ENCODE assay signal across 8 cellular contexts in genomic region chr20:29497261-29497671, GRCh38.
DNase-seq lines count a peak whose midpoint lies in the region; ATAC-seq, FAIRE-seq and TF ChIP-seq lines count a peak whose summit lies in the region.

No MANE protein-coding gene starts in this region.

- H3K4me1 ChIP-seq in kidney (ENCODE audit: control insufficient read depth in 1 of 2, insufficient read depth in 1 of 2, low read depth in 1 of 2, low read length in 2 of 2): no peaks in the 10 kb centered on the region

- H3K36me3 Mint-ChIP-seq in progenitor cell of endocrine pancreas (ENCODE audit: insufficient read depth): peaks cover 1% of the 10 kb centered on the region

- intact Hi-C loops in kidney (cut with DNase I): no loop called here

- TF ChIP-seq CTCF in C4-2B (conservative IDR thresholded peaks at IDR 0.05): no peak
- no peak for TF ChIP-seq CTCF in kidney (IDR thresholded peaks at IDR 0.05; ENCODE audit: borderline replicate concordance, extremely low read depth, insufficient read depth)
- no peak for TF ChIP-seq CTCF in progenitor cell of endocrine pancreas (IDR thresholded peaks at IDR 0.05; ENCODE audit: unreplicated experiment)

- H3K36me3 ChIP-seq in kidney (ENCODE audit: control insufficient read depth in 1 of 2, insufficient read depth in 2 of 2, low read length in 2 of 2): no peaks in the 10 kb centered on the region

- peaks cover 26% of the 10 kb centered on the region for H3K9me3 Mint-ChIP-seq in progenitor cell of endocrine pancreas (ENCODE audit: low read depth)

- ATAC-seq in HG03469 (IDR thresholded peaks at IDR 0.05; ENCODE audit: unreplicated experiment): peak; percentile 78
- no peak for ATAC-seq in GM18870 (IDR thresholded peaks at IDR 0.05; ENCODE audit: unreplicated experiment)
- ATAC-seq in GM21447 (IDR thresholded peaks at IDR 0.05; ENCODE audit: unreplicated experiment): no peak

- no peak overlapping the region for H3K27ac Mint-ChIP-seq in progenitor cell of endocrine pancreas

- FAIRE-seq in kidney (lab: Jason Lieb, UNC) (no peak), GM12892 (lab: Jason Lieb, UNC) (no peak)

- TF ChIP-seq POLR2A in GM12892 (IDR thresholded peaks at IDR 0.05; ENCODE audit: low read depth, low read length): no peak

- no peaks in the 10 kb centered on the region for H3K4me1 Mint-ChIP-seq in progenitor cell of endocrine pancreas (ENCODE audit: low read depth)

- no peaks in the 10 kb centered on the region for H3K9me3 ChIP-seq in kidney (ENCODE audit: control insufficient read depth in 1 of 2, low read length in 2 of 2)

- no peaks in the 10 kb centered on the region for H3K27me3 Mint-ChIP-seq in progenitor cell of endocrine pancreas

- H3K4me3 Mint-ChIP-seq in progenitor cell of endocrine pancreas (ENCODE audit: low read depth): no peak overlapping the region

- peak overlapping the region; percentile 43 for H3K27ac ChIP-seq in C4-2B
- no peak overlapping the region for H3K27ac ChIP-seq in kidney (ENCODE audit: low read depth in 2 of 2, low read length in 2 of 2)

- H3K9ac ChIP-seq in kidney (ENCODE audit: low read length in 2 of 2): no peak overlapping the region

- DNase-seq in SHP77 (lab: John Stamatoyannopoulos, UW) (peak; percentile 94 to 97), kidney (peak; percentile 66), GM12892 (ENCODE audit: insufficient read length) (no peak), progenitor cell of endocrine pancreas (ENCODE audit: low spot score, unreplicated experiment) (no peak)

- peak overlapping the region in 1 of 2 donors; percentile 44 for H3K4me3 ChIP-seq in kidney (ENCODE audit: low read length in 2 of 2)

Comparison
In these comparisons a context has a peak if more than half of its experiments do, and no peak if none do; other contexts are left out.
1. DNase-seq: peak in SHP77 (2 of 2) and kidney (single experiment); none in GM12892 (single experiment) and progenitor cell of endocrine pancreas (single experiment).